23 cellular contexts compared by ENCODE assay signal in the genomic region with DNA sequence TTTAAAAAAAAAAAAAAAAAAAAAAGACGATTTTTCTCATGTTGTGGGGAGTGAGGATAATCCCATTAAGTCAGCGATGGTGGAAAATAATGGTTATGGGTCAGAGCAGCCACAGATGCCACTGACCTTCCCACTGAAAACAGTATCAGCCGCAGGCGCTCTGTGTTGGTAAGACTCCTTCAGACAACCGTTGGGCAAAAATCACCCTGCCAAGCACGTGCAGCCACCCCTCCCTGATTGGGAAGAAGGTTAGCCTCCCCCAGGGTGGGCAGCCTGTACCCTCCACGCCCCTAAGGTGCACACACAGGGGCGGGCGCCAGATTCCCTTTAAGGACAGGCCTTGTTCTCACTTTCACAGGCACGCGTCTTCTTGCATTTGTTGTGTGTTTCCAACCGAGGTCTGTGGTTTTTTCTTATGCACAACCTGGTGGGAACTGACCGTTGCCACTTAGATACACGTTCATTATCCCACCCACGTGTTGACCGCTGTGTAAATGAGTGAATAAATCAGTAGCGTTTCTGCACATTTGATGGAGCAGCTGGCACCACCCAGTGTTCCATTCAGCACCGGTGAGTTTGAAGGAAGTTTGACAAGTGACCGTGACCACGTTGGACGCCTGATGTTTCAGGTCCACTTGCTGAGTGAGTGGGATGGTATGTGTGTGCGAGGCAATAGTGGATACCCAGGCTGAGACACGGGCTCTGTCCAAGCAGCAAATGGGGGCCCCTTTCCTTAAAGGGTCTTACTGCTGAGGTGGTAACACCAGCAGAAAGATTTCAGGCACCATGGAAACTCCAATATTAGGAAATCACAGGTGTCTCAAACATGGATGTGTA.
DNase-seq lines count a peak whose midpoint lies in the region; ATAC-seq, FAIRE-seq and TF ChIP-seq lines count a peak whose summit lies in the region.
"Had no signal": no experiment of that assay in that cellular context is flagged by ENCODE, and none has a peak within 500 bp of the region (broad histone marks: within the 10 kb centered on the region; RNA-seq: fewer than 3 reads in every experiment).

No MANE protein-coding gene starts in this region.

- no peak for TF ChIP-seq EP300 in sigmoid colon (IDR thresholded peaks at IDR 0.05)

- no peak overlapping the region for H3K27ac ChIP-seq in heart left ventricle
- H3K27ac ChIP-seq in sigmoid colon = no peak overlapping the region
- H3K27ac ChIP-seq: A549; BLaER1 treated with 17β-estradiol and CSF1 and Interleukin-3, amounts not matched to agents 10 nM and 100 nM; GM23248 had no signal

- TF ChIP-seq CTCF in heart left ventricle (IDR thresholded peaks at IDR 0.05) (no peak), bronchial epithelial cell (IDR thresholded peaks at IDR 0.05; ENCODE audit: insufficient read depth, low read length, severe bottlenecking) (no peak), sigmoid colon (IDR thresholded peaks at IDR 0.05) (no peak)

- H3K36me3 ChIP-seq in heart left ventricle (peaks cover 0 to 40% (median 3%) of the 10 kb centered on the region in 9 donors), bronchial epithelial cell (ENCODE audit: control insufficient read depth, insufficient read depth, low read length) (peaks cover 2% of the 10 kb centered on the region), sigmoid colon (peaks cover 5 to 33% (median 13%) of the 10 kb centered on the region in 4 donors)
- H3K36me3 ChIP-seq: BE2C had no signal

- intact Hi-C loops in Right ventricle myocardium inferior (cut with DNase I) = no loop called here
- intact Hi-C loops in heart left ventricle (cut with DNase I) = no loop called here
- intact Hi-C loops in sigmoid colon (cut with DNase I) = no loop called here

- no peaks in the 10 kb centered on the region for H3K27me3 ChIP-seq in heart left ventricle
- H3K27me3 ChIP-seq in bronchial epithelial cell (ENCODE audit: control insufficient read depth, insufficient read depth, low read length) = no peaks in the 10 kb centered on the region
- no peaks in the 10 kb centered on the region for H3K27me3 ChIP-seq in sigmoid colon
- H3K27me3 ChIP-seq: BE2C; BLaER1 treated with 17β-estradiol and CSF1 and Interleukin-3, amounts not matched to agents 10 nM and 100 nM had no signal

- no peak for TF ChIP-seq POLR2A in heart left ventricle (IDR thresholded peaks at IDR 0.05)
- no peak for TF ChIP-seq POLR2A in sigmoid colon (IDR thresholded peaks at IDR 0.05)

- H3K4me1 ChIP-seq in heart left ventricle (peaks cover 0 to 3% (median 0%) of the 10 kb centered on the region in 12 donors), sigmoid colon (peaks cover 0 to 1% (median 0%) of the 10 kb centered on the region in 4 donors)
- H3K4me1 ChIP-seq: A549, BE2C had no signal

- FAIRE-seq in bronchial epithelial cell (lab: Jason Lieb, UNC) = peak; percentile 32
- FAIRE-seq: A549, GM12891, GM18507, H1 had no signal

- ATAC-seq in Right ventricle myocardium inferior = no peak
- no peak for ATAC-seq in heart left ventricle
- no peak for ATAC-seq in GM19395 (IDR thresholded peaks at IDR 0.05; ENCODE audit: unreplicated experiment)
- ATAC-seq: A549 had no signal

- 93 to 96% (median 95%) methylated on average over 23 of the region's 23 CpGs for WGBS in heart left ventricle, 4 donors
- 91 to 95% methylated on average over 23 of the region's 23 CpGs for WGBS in sigmoid colon, 2 donors

- no peak overlapping the region for H3K4me3 ChIP-seq in heart left ventricle
- H3K4me3 ChIP-seq in bronchial epithelial cell (ENCODE audit: low read depth, low read length) = no peak overlapping the region
- no peak overlapping the region for H3K4me3 ChIP-seq in sigmoid colon
- H3K4me3 ChIP-seq: A549; BLaER1 treated with 17β-estradiol and CSF1 and Interleukin-3, amounts not matched to agents 10 nM and 100 nM; GM23248 had no signal

- no peaks in the 10 kb centered on the region for H3K9me3 ChIP-seq in heart left ventricle
- H3K9me3 ChIP-seq in sigmoid colon = no peaks in the 10 kb centered on the region
- H3K9me3 ChIP-seq: A549, BE2C had no signal

- DNase-seq in Right ventricle myocardium inferior (ENCODE audit: missing footprints) = peak; percentile 31
- DNase-seq in heart left ventricle = no peak
- no peak for DNase-seq in bronchial epithelial cell (ENCODE audit: low read depth)
- DNase-seq in sigmoid colon = peak; percentile 49
- no peak for DNase-seq in D341Med (ENCODE audit: low spot score)
- DNase-seq: 8988T; ACHN; AML-193; BE2C; CD4-positive, alpha-beta T cell; CD8-positive, alpha-beta memory T cell; DMS53; DMS79 treated with DMSO at 0.1 percent for 48 hours; GF-D8; GM23248; H7; HCEC 1CT had no signal

Comparison
In these comparisons a context has a peak if more than half of its experiments do, and no peak if none do; other contexts are left out.
1. DNase-seq: peak in Right ventricle myocardium inferior (single experiment) and sigmoid colon (single experiment); none in heart left ventricle (0 of 5), bronchial epithelial cell (single experiment) and D341Med (single experiment).